ENCODE assay signal across 8 cellular contexts in genomic region chr6:99521557-99522286, GRCh38. TPM values are rescaled to one million over a fixed set of nuclear protein-coding genes. Genes with fewer than 3 reads are reported as not detected.
DNase-seq lines count a peak whose midpoint lies in the region; ATAC-seq and TF ChIP-seq lines count a peak whose summit lies in the region.

No MANE protein-coding gene starts in this region.

- H3K36me3 ChIP-seq in HCT116 (ENCODE audit: control insufficient read depth in 1 of 2, insufficient read depth in 2 of 2, low read length in 2 of 2) (no peaks in the 10 kb centered on the region), MM.1S (replicated peaks; ENCODE audit: insufficient read depth, low read length) (no peaks in the 10 kb centered on the region), mammary epithelial cell (ENCODE audit: insufficient read depth, low read length) (peaks cover 4% of the 10 kb centered on the region), thoracic aorta (no peaks in the 10 kb centered on the region)

- H3K4me3 ChIP-seq in HCT116 (replicated peaks in 1 of 2; ENCODE audit: low read depth in 1 of 2, low read length in 2 of 2), result peak overlapping the region; percentile 76 to 83
- peak overlapping the region; percentile 92 for H3K4me3 ChIP-seq in MM.1S (ENCODE audit: low read length)
- H3K4me3 ChIP-seq in mammary epithelial cell (replicated peaks in 1 of 3; ENCODE audit: insufficient read depth in 1 of 3, low read depth in 2 of 3, low read length in 3 of 3), result peak overlapping the region; percentile 81 to 94 (median 83)
- H3K4me3 ChIP-seq in thoracic aorta, result peak overlapping the region; percentile 76

- H3F3A ChIP-seq in MM.1S (ENCODE audit: insufficient read depth, low read length), result peaks cover 10% of the 10 kb centered on the region; the same call in 1 of the 2 replicates

- no peak for TF ChIP-seq RAD21 in HCT116 (IDR thresholded peaks at IDR 0.05; ENCODE audit: low read depth)

- in situ Hi-C loops in mammary epithelial cell (cut with MboI; ENCODE audit: low sequenced_read_pairs in 2 of 2), result no loop called here

- H3K4me1 ChIP-seq in HCT116 (ENCODE audit: control insufficient read depth in 1 of 2, insufficient read depth in 2 of 2, low read length in 2 of 2) (peaks cover 11 to 20% of the 10 kb centered on the region in 2 experiments; a peak in 3 of 4 replicates), MM.1S (ENCODE audit: low read length) (peaks cover 5% of the 10 kb centered on the region), mammary epithelial cell (ENCODE audit: insufficient read depth, low read length) (peaks cover 9% of the 10 kb centered on the region), thoracic aorta (ENCODE audit: control insufficient read depth in 1 of 2, low read depth in 2 of 2) (peaks cover 6 to 13% of the 10 kb centered on the region in 2 donors)

- TF ChIP-seq CTCF in HCT116 (IDR thresholded peaks at IDR 0.05 in 2 of 3, conservative IDR thresholded peaks at IDR 0.05 in 1 of 3; ENCODE audit: borderline replicate concordance in 1 of 3, insufficient read depth in 1 of 3, low read depth in 2 of 3, low read length in 2 of 3) (no peak), MM.1S (IDR thresholded peaks at IDR 0.05; ENCODE audit: low read length) (no peak), mammary epithelial cell (conservative IDR thresholded peaks at IDR 0.05 in 1 of 2, IDR thresholded peaks at IDR 0.05 in 1 of 2; ENCODE audit: extremely low read depth in 1 of 2, insufficient read depth in 1 of 2, low read depth in 1 of 2, low read length in 2 of 2) (no peak), thoracic aorta (IDR thresholded peaks at IDR 0.05) (no peak)

- TF ChIP-seq POLR2A in HCT116 (IDR thresholded peaks at IDR 0.05; ENCODE audit: borderline replicate concordance, extremely low read depth, insufficient read depth, insufficient read length), result no peak

- RAD21 ChIA-PET in HCT116 (lab: Charles Lee; ENCODE audit: low non-redundant PET in 1 of 2, low total read pairs in 2 of 2, uncharacterized antibody in 2 of 2, unreplicated experiment in 2 of 2), result no interaction called here

- DNase-seq in SIG-M5 treated with dmso at 0.1 percent for 504 hours (lab: John Stamatoyannopoulos, UW; ENCODE audit: unreplicated experiment), result peak; percentile 57
- DNase-seq in SIG-M5 (lab: John Stamatoyannopoulos, UW), result no peak
- no peak for DNase-seq in HCT116 (ENCODE audit: low read depth, low spot score)
- no peak for DNase-seq in MM.1S
- DNase-seq in mammary epithelial cell, result peak; percentile 12
- peak in 1 of 2 donors; percentile 20 for DNase-seq in left colon
- DNase-seq in thoracic aorta (ENCODE audit: low spot score), result no peak
- no peak for DNase-seq in activated effector memory CD4-positive, alpha-beta T cell treated with Interleukin-2 at 50 U/mL for 16 hours

- CTCF ChIA-PET in HCT116 (lab: Charles Lee), result interaction anchor here (1.0 kb wide), 1 partner anchor 301 kb away, joined by 5 read pairs; no protein-coding TSS in a partner anchor
- CTCF ChIA-PET in mammary epithelial cell (lab: Charles Lee; ENCODE audit: low non-redundant PET), result interaction anchor here (0.7 kb wide), 1 partner anchor 214 kb away, joined by 5 read pairs; no protein-coding TSS in a partner anchor

- WGBS in mammary epithelial cell (ENCODE audit: low coverage, missing lambda C conversion rate), result 35% methylated on average over 13 of the region's 14 CpGs

- H3K4me2 ChIP-seq in HCT116 (ENCODE audit: low read length) (peak overlapping the region; percentile 89), MM.1S (ENCODE audit: low read depth, low read length) (peak overlapping the region; percentile 74), mammary epithelial cell (ENCODE audit: insufficient read depth, low read depth, low read length) (peak overlapping the region; percentile 67)

- H3K9me3 ChIP-seq in HCT116 (ENCODE audit: control insufficient read depth in 1 of 2, insufficient read depth in 1 of 2, low read depth in 1 of 2, low read length in 2 of 2) (no peaks in the 10 kb centered on the region), MM.1S (replicated peaks; ENCODE audit: insufficient read depth, low read length) (no peaks in the 10 kb centered on the region), mammary epithelial cell (replicated peaks; ENCODE audit: insufficient read depth, low read length) (no peaks in the 10 kb centered on the region), thoracic aorta (no peaks in the 10 kb centered on the region)

- peak overlapping the region; percentile 26 for H2AFZ ChIP-seq in HCT116 (ENCODE audit: low read depth, low read length, poor library complexity, severe bottlenecking)
- peak overlapping the region; percentile 87 for H2AFZ ChIP-seq in MM.1S (ENCODE audit: low read length)
- peak overlapping the region; percentile 98 for H2AFZ ChIP-seq in mammary epithelial cell (ENCODE audit: low read depth, low read length)

- H3K9me2 ChIP-seq in HCT116 (ENCODE audit: insufficient read depth), result no peaks in the 10 kb centered on the region
- H3K9me2 ChIP-seq in MM.1S (replicated peaks; ENCODE audit: insufficient read depth, low read length), result no peaks in the 10 kb centered on the region

- no TSS peak for BruUV-seq in HCT116 (replicated peaks; lab: Mats Ljungman, UMichigan)
- no TSS peak for BruUV-seq in mammary epithelial cell (replicated peaks; lab: Mats Ljungman, UMichigan)

- H3K27ac ChIP-seq in HCT116 (ENCODE audit: low read depth, low read length), result peak overlapping the region; percentile 93
- H3K27ac ChIP-seq in MM.1S (ENCODE audit: low read length), result peak overlapping the region; percentile 60; the same call in 1 of the 2 replicates
- peak overlapping the region; percentile 80 for H3K27ac ChIP-seq in mammary epithelial cell (ENCODE audit: insufficient read depth, low read depth, low read length)
- H3K27ac ChIP-seq in thoracic aorta, result peak overlapping the region; percentile 80 to 86

- ATAC-seq in HCT116 (peak; percentile 48), left colon (peak; percentile 46), thoracic aorta (ENCODE audit: insufficient number of reproducible peaks, low FRiP score, low read depth) (peak; percentile 51)

- dilution Hi-C loops in mammary epithelial cell (cut with HindIII; ENCODE audit: low sequenced_read_pairs), result no loop called here

- peaks cover 19% of the 10 kb centered on the region for H3K79me2 ChIP-seq in HCT116 (ENCODE audit: insufficient read depth, low read length)
- no peaks in the 10 kb centered on the region for H3K79me2 ChIP-seq in MM.1S (ENCODE audit: low read length)
- peaks cover 19% of the 10 kb centered on the region for H3K79me2 ChIP-seq in mammary epithelial cell (ENCODE audit: insufficient read depth, low read length)

- intact Hi-C loops in HCT116 (cut with micrococcal nuclease), result loop anchor here (1.0 to 5.0 kb wide), 2 partner anchors 47 to 94 kb away; partner anchors contain the start of genes CCNC and PNISR
- intact Hi-C loops in mammary epithelial cell (cut with micrococcal nuclease), result loop anchor here (5.0 kb wide), 2 partner anchors 46 to 301 kb away; partner anchors contain the start of gene CCNC
- intact Hi-C loops in left colon (cut with DNase I, micrococcal nuclease), result no loop called here

- H4K20me1 ChIP-seq in HCT116 (ENCODE audit: insufficient read depth), result no peaks in the 10 kb centered on the region
- no peaks in the 10 kb centered on the region for H4K20me1 ChIP-seq in MM.1S (ENCODE audit: insufficient read depth, low read length)
- H4K20me1 ChIP-seq in mammary epithelial cell (ENCODE audit: insufficient read depth, low read length), result no peaks in the 10 kb centered on the region

- H3K9ac ChIP-seq in HCT116 (ENCODE audit: low read length) (peak overlapping the region; percentile 78), MM.1S (ENCODE audit: low read length) (peak overlapping the region; percentile 74), mammary epithelial cell (ENCODE audit: insufficient read depth, low read length) (peak overlapping the region; percentile 82)

- POLR2A ChIA-PET in HCT116 (lab: Charles Lee), result no interaction called here

- H3K27me3 ChIP-seq in HCT116 (ENCODE audit: insufficient read depth, low read length) (no peaks in the 10 kb centered on the region), MM.1S (replicated peaks; ENCODE audit: insufficient read depth, low read length) (no peaks in the 10 kb centered on the region; the same call in 1 of the 2 replicates), mammary epithelial cell (ENCODE audit: insufficient read depth, low read length) (no peaks in the 10 kb centered on the region), thoracic aorta (replicated peaks; ENCODE audit: insufficient read depth) (no peaks in the 10 kb centered on the region)

TF ChIP-seq in HCT116, 20 proteins besides CTCF, POLR2A, EP300 and RAD21 (continues in another document):
- TF ChIP-seq ELF1 (IDR thresholded peaks at IDR 0.05; ENCODE audit: borderline replicate concordance, low read depth), result no peak
- no peak for TF ChIP-seq YY1 (IDR thresholded peaks at IDR 0.05; ENCODE audit: extremely low read depth, insufficient replicate concordance, low read depth, low read length)
- no peak for TF ChIP-seq ZFX (IDR thresholded peaks at IDR 0.05)
- TF ChIP-seq, protein P1, sequence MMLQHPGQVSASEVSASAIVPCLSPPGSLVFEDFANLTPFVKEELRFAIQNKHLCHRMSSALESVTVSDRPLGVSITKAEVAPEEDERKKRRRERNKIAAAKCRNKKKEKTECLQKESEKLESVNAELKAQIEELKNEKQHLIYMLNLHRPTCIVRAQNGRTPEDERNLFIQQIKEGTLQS (IDR thresholded peaks at IDR 0.05), result no peak
- no peak for TF ChIP-seq MAX (IDR thresholded peaks at IDR 0.05)
- no peak for TF ChIP-seq CBX3 (IDR thresholded peaks at IDR 0.05; ENCODE audit: low read depth)
- no peak for TF ChIP-seq SRF (IDR thresholded peaks at IDR 0.05; ENCODE audit: low read depth)

RNA-seq across cellular contexts. Expression of gene USP45, which starts 6.5 kb away (rescaled TPM):
- 16.0 TPM for total RNA-seq in HCT116 (2021; ENCODE audit: unreplicated experiment)
- polyA plus RNA-seq in HCT116 (2012), result 3.2 and 5.2 TPM in 2 replicates
- total RNA-seq in mammary epithelial cell, result 10 to 100 TPM; 15.6 to 26.0 TPM
- 5.4 TPM for polyA plus RNA-seq in mammary epithelial cell
- 21.7 TPM for polyA minus RNA-seq in mammary epithelial cell
- 10 to 100 TPM; 12.2 to 13.5 TPM for total RNA-seq in left colon
- total RNA-seq in thoracic aorta, result 10 to 100 TPM; 11.2 to 26.2 TPM

RNA-seq across cellular contexts. Expression of gene CCNC, which starts 46.7 kb away (rescaled TPM):
- total RNA-seq in HCT116 (2021; ENCODE audit: unreplicated experiment), result 78.5 TPM
- polyA plus RNA-seq in HCT116 (2012), result 34.2 and 34.5 TPM in 2 replicates
- total RNA-seq in mammary epithelial cell, result 100 to 1,000 TPM in 1 of 2 donors, 10 to 100 TPM in 1; 79.3 to 130 TPM
- polyA plus RNA-seq in mammary epithelial cell, result 54.5 TPM
- 55.3 TPM for polyA minus RNA-seq in mammary epithelial cell
- total RNA-seq in left colon, result 10 to 100 TPM; 40.9 to 50.0 TPM
- total RNA-seq in thoracic aorta, result 10 to 100 TPM; 25.2 to 50.6 TPM

Comparison
In these comparisons a context has a peak if more than half of its experiments do, and no peak if none do; other contexts are left out.
1. DNase-seq: peak in SIG-M5 treated with dmso at 0.1 percent for 504 hours (single experiment) and mammary epithelial cell (single experiment); none in SIG-M5 (single experiment), HCT116 (single experiment), MM.1S (single experiment), thoracic aorta (single experiment) and activated effector memory CD4-positive, alpha-beta T cell treated with Interleukin-2 at 50 U/mL for 16 hours (single experiment).
2. H2AFZ ChIP-seq: peak in every context shown above with its lines; median percentile 98 in mammary epithelial cell; 87 in MM.1S; 26 in HCT116.
3. intact Hi-C loops: an anchor here in HCT116 (1.0 to 5.0 kb wide) and mammary epithelial cell (5.0 kb wide); none called in left colon.
4. Peak in every context shown above with its lines, with median percentiles within 50 percentile points of each other: ATAC-seq, H3K27ac ChIP-seq, H3K4me2 ChIP-seq, H3K4me3 ChIP-seq and H3K9ac ChIP-seq.